ENCODE assay signal across 11 cellular contexts in genomic region chr11:91880660-91881059, GRCh38.
"Had no signal": no experiment of that assay in that cellular context is flagged by ENCODE, and none has a peak within 500 bp of the region (broad histone marks: within the 10 kb centered on the region; RNA-seq: fewer than 3 reads in every experiment).

No MANE protein-coding gene starts in this region.

- H3K9me3 Mint-ChIP-seq: GM23338, H9 had no signal

- H3K4me1 ChIP-seq: HAP-1 had no signal

- H3K27ac Mint-ChIP-seq: GM23338, H9, HFFc6 had no signal

- H3K9ac ChIP-seq: GM23248 had no signal

- H3K27ac ChIP-seq: GM23248 had no signal

- H2AFZ ChIP-seq: GM23248, GM23338 had no signal

- H3K4me3 Mint-ChIP-seq: GM23338, H9, HFFc6 had no signal

- ATAC-seq: GM23338, HCT116 had no signal

- DNase-seq: GM23248, GOT3, H7, H9, HCEC 1CT, HFFc6 had no signal

- H3K4me2 ChIP-seq: GM23338 had no signal

- H3K9me3 ChIP-seq: HAP-1 had no signal

- FAIRE-seq: H1, H54 had no signal

- H3K4me3 ChIP-seq: GM23248, GM23338, HAP-1 had no signal

- H3K36me3 ChIP-seq: HAP-1 had no signal
